Comparison of ENCODE assay signal across 11 cellular contexts in the genomic region with DNA sequence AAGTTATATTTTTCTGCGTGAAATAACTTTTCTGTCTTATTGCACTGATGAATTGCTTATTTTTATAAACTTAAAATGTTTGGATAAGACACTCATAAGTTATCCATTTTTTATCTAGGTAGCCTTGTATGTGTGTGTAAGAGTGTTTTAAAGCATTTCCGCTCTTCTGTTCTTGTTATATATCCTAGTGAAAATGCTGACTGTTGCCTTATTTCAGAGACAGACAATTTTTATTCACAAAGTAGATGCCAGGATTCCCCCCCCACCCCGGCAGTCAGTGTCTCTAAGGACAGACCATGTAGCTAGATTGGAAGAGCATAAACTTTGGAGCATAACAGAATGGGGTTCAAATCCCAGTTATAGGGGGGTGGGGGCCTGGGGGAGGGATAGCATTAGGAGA. TPM values are rescaled to one million over a fixed set of nuclear protein-coding genes. Genes with fewer than 3 reads are reported as not detected.
DNase-seq lines count a peak whose midpoint lies in the region; ATAC-seq and TF ChIP-seq lines count a peak whose summit lies in the region.
"Had no signal": no experiment of that assay in that cellular context is flagged by ENCODE, and none has a peak within 500 bp of the region (broad histone marks: within the 10 kb centered on the region; RNA-seq: fewer than 3 reads in every experiment).

No MANE protein-coding gene starts in this region.

- H3K4me3 ChIP-seq in CD4-positive, alpha-beta memory T cell (ENCODE audit: low read length in 2 of 2) = no peak overlapping the region

- H3K27me3 ChIP-seq in CD4-positive, alpha-beta memory T cell (ENCODE audit: insufficient read depth, low read length) = no peaks in the 10 kb centered on the region
- H3K27me3 ChIP-seq: pancreas had no signal

- no peaks in the 10 kb centered on the region for H3K9me3 Mint-ChIP-seq in CD4-positive, alpha-beta memory T cell
- H3K9me3 Mint-ChIP-seq in MCF 10A (ENCODE audit: unreplicated experiment) = no peaks in the 10 kb centered on the region
- H3K9me3 Mint-ChIP-seq in naive B cell = no peaks in the 10 kb centered on the region

- no peaks in the 10 kb centered on the region for H3K36me3 ChIP-seq in CD4-positive, alpha-beta memory T cell (ENCODE audit: insufficient read depth, low read length)
- H3K36me3 ChIP-seq in KOPT-K1 (ENCODE audit: insufficient read depth, low read length) = peaks cover 46% of the 10 kb centered on the region
- H3K36me3 ChIP-seq: pancreas had no signal

- no peak for DNase-seq in CD4-positive, alpha-beta memory T cell
- DNase-seq in MCF 10A (ENCODE audit: unreplicated experiment) (no peak), naive B cell (no peak), hepatic stellate cell (ENCODE audit: low spot score) (no peak), left lobe of liver (ENCODE audit: low spot score) (no peak)
- DNase-seq in effector CD8-positive, alpha-beta T cell (lab: John Stamatoyannopoulos, UW) = no peak
- DNase-seq: activated CD4-positive, CD25-positive, alpha-beta regulatory T cell; MV-4-11; pancreas had no signal

- H3K36me3 Mint-ChIP-seq in CD4-positive, alpha-beta memory T cell = peaks cover 4 to 29% of the 10 kb centered on the region in 2 donors
- no peaks in the 10 kb centered on the region for H3K36me3 Mint-ChIP-seq in MCF 10A (ENCODE audit: insufficient read depth, unreplicated experiment)
- peaks cover 7 to 9% of the 10 kb centered on the region in 2 donors for H3K36me3 Mint-ChIP-seq in naive B cell

- CTCF ChIA-PET in CD4-positive, alpha-beta memory T cell (lab: Charles Lee; ENCODE audit: partially characterized antibody) = interaction anchor here (0.6 to 0.9 kb wide), 2 partner anchors 273 to 532 kb away, joined by 3 read pairs; no protein-coding TSS in a partner anchor
- CTCF ChIA-PET in MCF 10A (lab: Yijun Ruan, JAX) = interaction anchor here (1.0 to 1.3 kb wide), 2 partner anchors 30 to 259 kb away, joined by 4 read pairs; no protein-coding TSS in a partner anchor

- TSS peak; percentile 26 for BruUV-seq in MCF 10A (replicated peaks; lab: Mats Ljungman, UMichigan)

- H3K27ac ChIP-seq in CD4-positive, alpha-beta memory T cell (ENCODE audit: low read depth, low read length) = no peak overlapping the region
- peak overlapping the region; percentile 95 for H3K27ac ChIP-seq in KOPT-K1 (ENCODE audit: low read depth, low read length, poor library complexity, severe bottlenecking)
- H3K27ac ChIP-seq: pancreas had no signal

- no peaks in the 10 kb centered on the region for H3K9me3 ChIP-seq in CD4-positive, alpha-beta memory T cell (ENCODE audit: control insufficient read depth in 1 of 2, low read length in 2 of 2)
- H3K9me3 ChIP-seq in KOPT-K1 (ENCODE audit: insufficient read depth, low read length, poor library complexity, severe bottlenecking) = no peaks in the 10 kb centered on the region
- H3K9me3 ChIP-seq: pancreas had no signal

- no peak for TF ChIP-seq CTCF in MCF 10A (IDR thresholded peaks at IDR 0.05; ENCODE audit: unreplicated experiment)

- H3K4me1 ChIP-seq in CD4-positive, alpha-beta memory T cell (ENCODE audit: insufficient read depth, low read length) = peaks cover 58% of the 10 kb centered on the region

- H3K4me1 Mint-ChIP-seq in CD4-positive, alpha-beta memory T cell = peaks cover 33 to 63% (median 44%) of the 10 kb centered on the region in 4 donors
- peaks cover 26% of the 10 kb centered on the region for H3K4me1 Mint-ChIP-seq in MCF 10A (ENCODE audit: insufficient read depth, unreplicated experiment)
- H3K4me1 Mint-ChIP-seq in naive B cell = peaks cover 22 to 41% (median 27%) of the 10 kb centered on the region in 3 donors

- POLR2A ChIA-PET in CD4-positive, alpha-beta memory T cell (lab: Charles Lee; ENCODE audit: partially characterized antibody) = interaction anchor here (0.7 to 2.5 kb wide), 3 partner anchors 67 to 358 kb away, joined by 3 to 8 read pairs (median 3); no protein-coding TSS in a partner anchor
- POLR2A ChIA-PET in MCF 10A (lab: Yijun Ruan, JAX) = interaction anchor here (0.9 to 1.1 kb wide), 2 partner anchors 69 to 264 kb away, joined by 3 read pairs; partner anchors contain the start of gene SMNDC1

- intact Hi-C loops in CD4-positive, alpha-beta memory T cell (cut with micrococcal nuclease) = loop anchor here (5.0 to 10.0 kb wide), 2 partner anchors 362 to 644 kb away; partner anchors contain the start of genes MXI1 and XPNPEP1
- intact Hi-C loops in MCF 10A (cut with micrococcal nuclease) = no loop called here

- peak overlapping the region; percentile 47 to 97 (median 83) for H3K27ac Mint-ChIP-seq in CD4-positive, alpha-beta memory T cell
- H3K27ac Mint-ChIP-seq in MCF 10A (ENCODE audit: low read depth, unreplicated experiment) (no peak overlapping the region), naive B cell (peak overlapping the region in 5 of 6 donors; percentile 35 to 79 (median 70))

- H3K4me3 Mint-ChIP-seq in CD4-positive, alpha-beta memory T cell = peak overlapping the region; percentile 91 to 97 (median 96)
- H3K4me3 Mint-ChIP-seq in MCF 10A (ENCODE audit: unreplicated experiment) (peak overlapping the region; percentile 95), naive B cell (peak overlapping the region; percentile 58 to 98 (median 97))

- peaks cover 0 to 8% of the 10 kb centered on the region in 2 donors for H3K27me3 Mint-ChIP-seq in CD4-positive, alpha-beta memory T cell
- H3K27me3 Mint-ChIP-seq in MCF 10A (ENCODE audit: insufficient read depth, unreplicated experiment) (no peaks in the 10 kb centered on the region), naive B cell (peaks cover 0 to 8% (median 3%) of the 10 kb centered on the region in 3 donors)

- no peak for ATAC-seq in naive B cell (ENCODE audit: low read depth in 2 of 2)
- no peak for ATAC-seq in left lobe of liver
- ATAC-seq in HG03378 (IDR thresholded peaks at IDR 0.05; ENCODE audit: unreplicated experiment) = no peak

RNA-seq across cellular contexts. Expression of gene SMC3, which starts 1.6 kb away (rescaled TPM):
- 10 to 100 TPM; 53.4 to 59.5 TPM for total RNA-seq in CD4-positive, alpha-beta memory T cell
- polyA plus RNA-seq in CD4-positive, alpha-beta memory T cell = 10 to 100 TPM; 43.8 to 96.1 TPM
- total RNA-seq in MCF 10A (2022) (43.0 and 43.2 TPM in 2 replicates), left lobe of liver (8.5 TPM)
- polyA plus RNA-seq in naive B cell (ENCODE audit: low read depth in 6 of 6) = 100 to 1,000 TPM in 1 of 6 donors, 10 to 100 TPM in 5; 27.4 to 101 (median 85.4) TPM
